ENCODE assay signal across 24 cellular contexts in the genomic region with DNA sequence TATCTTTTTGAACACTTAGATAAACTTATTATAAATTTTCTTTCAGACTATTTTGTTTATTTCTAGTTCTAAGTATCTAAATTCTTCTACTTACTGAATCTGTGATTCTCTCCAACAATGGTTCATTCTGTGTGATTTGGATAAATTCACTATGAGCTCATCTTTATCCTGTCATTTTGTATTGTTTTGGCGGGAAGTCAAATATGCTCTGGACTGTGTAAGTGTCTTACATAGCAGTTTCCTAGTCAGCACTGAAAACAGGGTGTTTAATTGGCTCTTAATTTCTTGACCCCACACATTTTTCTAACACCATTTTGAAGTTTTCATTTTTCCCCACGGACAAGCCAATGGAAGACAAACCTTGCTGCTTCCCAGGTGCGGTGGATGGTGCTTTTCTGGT.
"Had no signal": no experiment of that assay in that cellular context is flagged by ENCODE, and none has a peak within 500 bp of the region (broad histone marks: within the 10 kb centered on the region; RNA-seq: fewer than 3 reads in every experiment).

No MANE protein-coding gene starts in this region.

- ATAC-seq: left colon; left lung; lower lobe of right lung; naive thymus-derived CD8-positive, alpha-beta T cell; right cardiac atrium; stimulated activated effector memory CD8-positive, alpha-beta T cell treated with anti-CD3 and anti-CD28 coated beads, Interleukin-12 subunit alpha, Interleukin-12 subunit beta, amount 100 ng/mL, for 72 hours had no signal

- H3K36me3 Mint-ChIP-seq: immature natural killer cell; naive thymus-derived CD8-positive, alpha-beta T cell; stimulated activated effector memory CD8-positive, alpha-beta T cell treated with anti-CD3 and anti-CD28 coated beads, Interleukin-12 subunit alpha, Interleukin-12 subunit beta, amount 100 ng/mL, for 72 hours; type B pancreatic cell had no signal

- H3K9me3 Mint-ChIP-seq: nephron; neural crest cell; stimulated activated effector memory CD8-positive, alpha-beta T cell treated with anti-CD3 and anti-CD28 coated beads, Interleukin-12 subunit alpha, Interleukin-12 subunit beta, amount 100 ng/mL, for 72 hours; stimulated activated naive CD8-positive, alpha-beta T cell treated with anti-CD3 and anti-CD28 coated beads, Interleukin-15, Interleukin-2, amounts not matched to agents 100 ng/mL and 50 ng/mL, for 24 hours; type B pancreatic cell had no signal

- H3K4me3 Mint-ChIP-seq: immature natural killer cell; naive thymus-derived CD8-positive, alpha-beta T cell; nephron; neural crest cell; stimulated activated effector memory CD8-positive, alpha-beta T cell treated with anti-CD3 and anti-CD28 coated beads, Interleukin-12 subunit alpha, Interleukin-12 subunit beta, amount 100 ng/mL, for 72 hours; stimulated activated naive CD8-positive, alpha-beta T cell treated with anti-CD3 and anti-CD28 coated beads, Interleukin-15, Interleukin-2, amounts not matched to agents 100 ng/mL and 50 ng/mL, for 24 hours; type B pancreatic cell had no signal

- H3K4me1 Mint-ChIP-seq: immature natural killer cell; naive thymus-derived CD8-positive, alpha-beta T cell; neural crest cell; stimulated activated effector memory CD8-positive, alpha-beta T cell treated with anti-CD3 and anti-CD28 coated beads, Interleukin-12 subunit alpha, Interleukin-12 subunit beta, amount 100 ng/mL, for 72 hours had no signal

- DNase-seq: hippocampal formation; immature natural killer cell; kidney; left colon; left lung; lower lobe of right lung; mammary epithelial cell; mesenchymal stem cell; naive thymus-derived CD8-positive, alpha-beta T cell; nucleus accumbens; retina; right cardiac atrium; sigmoid colon; small intestine; spleen; stimulated activated CD4-positive, alpha-beta T cell treated with anti-CD3 and anti-CD28 coated beads, Interleukin-4, amount 100 ng/mL, for 24 hours; stimulated activated naive CD4-positive, alpha-beta T cell; uterus had no signal

- H3K27me3 Mint-ChIP-seq: progenitor cell of endocrine pancreas; stimulated activated naive CD8-positive, alpha-beta T cell treated with anti-CD3 and anti-CD28 coated beads, Interleukin-15, Interleukin-2, amounts not matched to agents 100 ng/mL and 50 ng/mL, for 24 hours; type B pancreatic cell had no signal

- H3K27ac Mint-ChIP-seq: immature natural killer cell; naive thymus-derived CD8-positive, alpha-beta T cell; nephron; progenitor cell of endocrine pancreas; stimulated activated effector memory CD8-positive, alpha-beta T cell treated with anti-CD3 and anti-CD28 coated beads, Interleukin-12 subunit alpha, Interleukin-12 subunit beta, amount 100 ng/mL, for 72 hours; stimulated activated naive CD8-positive, alpha-beta T cell treated with anti-CD3 and anti-CD28 coated beads, Interleukin-15, Interleukin-2, amounts not matched to agents 100 ng/mL and 50 ng/mL, for 24 hours; type B pancreatic cell had no signal
